In the genomic region with DNA sequence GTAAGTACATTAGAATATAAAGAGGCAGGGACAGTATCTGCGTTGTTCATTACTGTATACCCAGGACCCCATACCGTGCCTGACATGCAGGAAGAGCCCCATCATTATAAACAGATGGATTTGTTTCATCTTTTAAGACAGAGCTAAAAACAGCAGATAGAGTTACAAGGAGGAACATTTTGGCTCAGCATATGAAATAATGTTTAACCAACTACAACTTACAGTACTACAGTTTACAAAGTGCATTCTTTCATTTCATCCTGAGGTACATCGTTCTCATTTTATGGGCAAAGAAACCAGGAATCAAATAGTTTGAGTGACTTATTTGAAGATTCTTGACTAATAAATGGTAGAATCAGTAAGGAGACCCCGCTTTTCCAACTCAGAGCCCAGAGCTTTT, we compare ENCODE assay signal across 15 cellular contexts.
"Had no signal": no experiment of that assay in that cellular context is flagged by ENCODE, and none has a peak within 500 bp of the region (broad histone marks: within the 10 kb centered on the region; RNA-seq: fewer than 3 reads in every experiment).

No MANE protein-coding gene starts in this region.

- H3K27ac ChIP-seq: gastrocnemius medialis, neutrophil, upper lobe of right lung had no signal

- H3K36me3 ChIP-seq: neutrophil had no signal

- H3K4me1 Mint-ChIP-seq: activated T-helper 17 cell treated with anti-CD3 and anti-CD28 coated beads, Interleukin-2, amount 50 U/mL, for 72 hours; central memory CD8-positive, alpha-beta T cell; natural killer cell had no signal

- DNase-seq: activated CD4-positive, alpha-beta T cell treated with anti-CD3 and anti-CD28 coated beads for 1 hour; activated CD4-positive, alpha-beta T cell treated with anti-CD3 and anti-CD28 coated beads, Interleukin-2, amount 50 U/mL, for 48 hours; activated naive CD4-positive, alpha-beta T cell treated with anti-CD3 and anti-CD28 coated beads for 36 hours; effector memory CD4-positive, alpha-beta T cell; gastrocnemius medialis; heart right ventricle; natural killer cell; small intestine; upper lobe of right lung had no signal

- H3K9me3 ChIP-seq: gastrocnemius medialis, heart right ventricle, neutrophil, suprapubic skin, upper lobe of right lung had no signal

- H3K4me1 ChIP-seq: gastrocnemius medialis, upper lobe of right lung had no signal

- H3K27me3 ChIP-seq: gastrocnemius medialis, heart right ventricle, neutrophil, suprapubic skin, upper lobe of right lung had no signal

- H3K9me3 Mint-ChIP-seq: activated naive CD4-positive, alpha-beta T cell treated with anti-CD3 and anti-CD28 coated beads for 36 hours; activated T-helper 17 cell treated with anti-CD3 and anti-CD28 coated beads, Interleukin-2, amount 50 U/mL, for 72 hours; central memory CD8-positive, alpha-beta T cell; dendritic cell treated with granulocyte-macrophage colony-stimulating factor and Interleukin-4, amounts not matched to agents 40 ng/mL and 50 ng/mL, for 4 days; natural killer cell; stimulated activated naive CD8-positive, alpha-beta T cell treated with anti-CD3 and anti-CD28 coated beads, Interleukin-15, Interleukin-2, amounts not matched to agents 100 ng/mL and 50 ng/mL, for 24 hours had no signal

- H3K36me3 Mint-ChIP-seq: natural killer cell had no signal

- H3K27ac Mint-ChIP-seq: activated naive CD4-positive, alpha-beta T cell treated with anti-CD3 and anti-CD28 coated beads for 36 hours; activated T-helper 17 cell treated with anti-CD3 and anti-CD28 coated beads, Interleukin-2, amount 50 U/mL, for 72 hours; dendritic cell treated with granulocyte-macrophage colony-stimulating factor and Interleukin-4, amounts not matched to agents 40 ng/mL and 50 ng/mL, for 4 days; natural killer cell; stimulated activated naive CD8-positive, alpha-beta T cell treated with anti-CD3 and anti-CD28 coated beads, Interleukin-15, Interleukin-2, amounts not matched to agents 100 ng/mL and 50 ng/mL, for 24 hours had no signal

- H3K4me3 ChIP-seq: gastrocnemius medialis, heart right ventricle, suprapubic skin, upper lobe of right lung had no signal

- H3K4me3 Mint-ChIP-seq: activated naive CD4-positive, alpha-beta T cell treated with anti-CD3 and anti-CD28 coated beads for 36 hours; activated T-helper 17 cell treated with anti-CD3 and anti-CD28 coated beads, Interleukin-2, amount 50 U/mL, for 72 hours; central memory CD8-positive, alpha-beta T cell; dendritic cell treated with granulocyte-macrophage colony-stimulating factor and Interleukin-4, amounts not matched to agents 40 ng/mL and 50 ng/mL, for 4 days; natural killer cell; stimulated activated naive CD8-positive, alpha-beta T cell treated with anti-CD3 and anti-CD28 coated beads, Interleukin-15, Interleukin-2, amounts not matched to agents 100 ng/mL and 50 ng/mL, for 24 hours had no signal

- H3K27me3 Mint-ChIP-seq: stimulated activated naive CD8-positive, alpha-beta T cell treated with anti-CD3 and anti-CD28 coated beads, Interleukin-15, Interleukin-2, amounts not matched to agents 100 ng/mL and 50 ng/mL, for 24 hours had no signal
